Comparison of ENCODE assay signal across 25 cellular contexts in the genomic region with DNA sequence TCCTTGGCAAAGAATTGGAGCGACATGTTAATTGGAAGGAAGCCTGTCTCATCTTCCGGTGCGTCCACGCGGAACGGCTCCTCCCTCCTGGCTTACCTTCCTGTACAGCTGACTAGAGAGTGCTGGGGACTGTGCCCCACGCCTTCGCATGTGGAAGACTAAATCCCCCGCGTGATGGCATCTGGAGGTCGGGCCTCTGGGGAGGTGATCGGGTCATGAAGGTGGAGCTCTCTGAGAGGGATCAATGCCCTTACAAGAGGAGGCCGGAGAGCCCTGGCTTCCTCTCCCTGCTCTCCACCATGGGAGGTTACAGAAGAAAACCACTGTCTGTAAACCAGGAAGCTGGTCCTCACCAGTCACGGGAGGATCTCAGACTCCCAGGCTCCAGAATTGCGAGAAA.
DNase-seq lines count a peak whose midpoint lies in the region; ATAC-seq and TF ChIP-seq lines count a peak whose summit lies in the region.
"Had no signal": no experiment of that assay in that cellular context is flagged by ENCODE, and none has a peak within 500 bp of the region (broad histone marks: within the 10 kb centered on the region; RNA-seq: fewer than 3 reads in every experiment).

No MANE protein-coding gene starts in this region.

- peaks cover 30% of the 10 kb centered on the region for H3K27me3 Mint-ChIP-seq in osteocyte (ENCODE audit: unreplicated experiment)

- no peaks in the 10 kb centered on the region for H3K36me3 Mint-ChIP-seq in osteocyte (ENCODE audit: unreplicated experiment)
- H3K36me3 Mint-ChIP-seq: activated naive CD4-positive, alpha-beta T cell treated with anti-CD3 and anti-CD28 coated beads, Interleukin-2, amount 50 U/mL, for 72 hours; naive thymus-derived CD4-positive, alpha-beta T cell had no signal

- TF ChIP-seq CTCF in left ventricle myocardium inferior (IDR thresholded peaks at IDR 0.05; ENCODE audit: borderline replicate concordance) (no peak), osteocyte (IDR thresholded peaks at IDR 0.05) (no peak)

- peaks cover 19% of the 10 kb centered on the region for H3K4me1 Mint-ChIP-seq in osteocyte (ENCODE audit: unreplicated experiment)
- H3K4me1 Mint-ChIP-seq: naive thymus-derived CD4-positive, alpha-beta T cell; T-helper 17 cell had no signal

- H3K4me1 ChIP-seq in left ventricle myocardium inferior = peaks cover 12% of the 10 kb centered on the region
- H3K4me1 ChIP-seq: A549, parathyroid adenoma had no signal

- no peaks in the 10 kb centered on the region for H3K9me3 ChIP-seq in left ventricle myocardium inferior (replicated peaks)
- H3K9me3 ChIP-seq: SK-N-SH had no signal

- H3K27ac ChIP-seq in left ventricle myocardium inferior (replicated peaks) = peak overlapping the region; percentile 27
- H3K27ac ChIP-seq: A549, parathyroid adenoma had no signal

- H3K36me3 ChIP-seq in left ventricle myocardium inferior = no peaks in the 10 kb centered on the region

- H3K27me3 ChIP-seq in left ventricle myocardium inferior (ENCODE audit: low read depth) = no peaks in the 10 kb centered on the region

- DNase-seq in left ventricle myocardium inferior (no peak), Right ventricle myocardium superior (no peak), islet precursor cell (peak; percentile 43), osteocyte (ENCODE audit: extremely low spot score, unreplicated experiment) (peak; percentile 64), ureter (ENCODE audit: low spot score) (peak; percentile 35)
- DNase-seq: activated CD4-positive, alpha-beta T cell treated with anti-CD3 and anti-CD28 coated beads for 36 hours; anterior cingulate cortex; caudate nucleus; DND-41; H9; left cardiac atrium; mesendoderm; NCI-H1694 treated with DMSO at 0.1 percent for 48 hours; NCI-H69; RPMI8226; SK-N-SH; T-helper 17 cell had no signal

- H3K4me3 Mint-ChIP-seq in osteocyte (ENCODE audit: unreplicated experiment) = no peak overlapping the region
- H3K4me3 Mint-ChIP-seq: activated CD4-positive, alpha-beta T cell treated with anti-CD3 and anti-CD28 coated beads for 36 hours; dendritic cell treated with granulocyte-macrophage colony-stimulating factor and Interleukin-4, amounts not matched to agents 40 ng/mL and 50 ng/mL, for 4 days; H9; naive thymus-derived CD4-positive, alpha-beta T cell; T-helper 17 cell had no signal

- H3K9me3 Mint-ChIP-seq in osteocyte (ENCODE audit: unreplicated experiment) = no peaks in the 10 kb centered on the region
- H3K9me3 Mint-ChIP-seq: activated naive CD4-positive, alpha-beta T cell treated with anti-CD3 and anti-CD28 coated beads, Interleukin-2, amount 50 U/mL, for 72 hours; dendritic cell treated with granulocyte-macrophage colony-stimulating factor and Interleukin-4, amounts not matched to agents 40 ng/mL and 50 ng/mL, for 4 days; H9 had no signal

- H3K4me3 ChIP-seq in left ventricle myocardium inferior = no peak overlapping the region
- H3K4me3 ChIP-seq: A549 had no signal

- ATAC-seq in Right ventricle myocardium superior (ENCODE audit: poor library complexity) = no peak
- ATAC-seq in HG03280 (IDR thresholded peaks at IDR 0.05; ENCODE audit: unreplicated experiment) = no peak
- ATAC-seq in GM21367 (IDR thresholded peaks at IDR 0.05; ENCODE audit: unreplicated experiment) = no peak
- ATAC-seq in HG03521 (IDR thresholded peaks at IDR 0.05; ENCODE audit: unreplicated experiment) = no peak
- ATAC-seq: A549; activated CD4-positive, alpha-beta T cell treated with anti-CD3 and anti-CD28 coated beads for 36 hours; activated naive CD4-positive, alpha-beta T cell treated with anti-CD3 and anti-CD28 coated beads, Interleukin-2, amount 50 U/mL, for 72 hours; left cardiac atrium; naive thymus-derived CD4-positive, alpha-beta T cell; T-helper 17 cell had no signal

- no peak overlapping the region for H3K27ac Mint-ChIP-seq in osteocyte (ENCODE audit: unreplicated experiment)
- H3K27ac Mint-ChIP-seq: activated CD4-positive, alpha-beta T cell treated with anti-CD3 and anti-CD28 coated beads for 36 hours; activated naive CD4-positive, alpha-beta T cell treated with anti-CD3 and anti-CD28 coated beads, Interleukin-2, amount 50 U/mL, for 72 hours; dendritic cell treated with granulocyte-macrophage colony-stimulating factor and Interleukin-4, amounts not matched to agents 40 ng/mL and 50 ng/mL, for 4 days; H9; naive thymus-derived CD4-positive, alpha-beta T cell; T-helper 17 cell had no signal

- intact Hi-C loops in left ventricle myocardium inferior (cut with micrococcal nuclease) (loop anchor here (5.0 kb wide), 1 partner anchor 193 kb away; a partner anchor contains a TSS), Right ventricle myocardium superior (cut with DNase I) (no loop called here)

Comparison
In these comparisons a context has a peak if more than half of its experiments do, and no peak if none do; other contexts are left out.
1. DNase-seq: peak in islet precursor cell (single experiment), osteocyte (single experiment) and ureter (single experiment); none in left ventricle myocardium inferior (single experiment) and Right ventricle myocardium superior (single experiment).